In genomic region chr1:110106013-110106941, GRCh38 we compare ENCODE assay signal across 7 cellular contexts. TPM values are rescaled to one million over a fixed set of nuclear protein-coding genes. Genes with fewer than 3 reads are reported as not detected.
DNase-seq lines count a peak whose midpoint lies in the region; TF ChIP-seq lines count a peak whose summit lies in the region.

No MANE protein-coding gene starts in this region.

- H3K4me1 ChIP-seq in OCI-LY7 (ENCODE audit: insufficient read depth, low read length, poor library complexity, severe bottlenecking) (peaks cover 18% of the 10 kb centered on the region), tibial artery (no peaks in the 10 kb centered on the region)

- no peaks in the 10 kb centered on the region for H3K4me1 Mint-ChIP-seq in activated T-cell treated with anti-CD3 and anti-CD28 coated beads, Interleukin-2, amount 50 U/mL, for 24 hours (ENCODE audit: low read depth)

- H3K79me2 ChIP-seq in OCI-LY7 (ENCODE audit: insufficient read depth, low read depth, low read length), result no peaks in the 10 kb centered on the region
- H3K79me2 ChIP-seq in neural cell (replicated peaks; ENCODE audit: insufficient read depth, low read length), result no peaks in the 10 kb centered on the region

- POLR2A ChIA-PET in GM10248 (lab: Yijun Ruan, JAX) (no interaction called here), OCI-LY7 (lab: Charles Lee) (interaction anchor here (0.6 to 0.9 kb wide), 2 partner anchors 18 to 47 kb away, joined by 3 to 5 read pairs; no protein-coding TSS in a partner anchor)

- TF ChIP-seq EP300 in neural cell (conservative IDR thresholded peaks at IDR 0.05; ENCODE audit: poor library complexity, severe bottlenecking), result no peak

- H3K4me2 ChIP-seq in OCI-LY7 (ENCODE audit: low read length) (no peak overlapping the region), neural cell (ENCODE audit: low read length) (no peak overlapping the region)

- H3K27me3 ChIP-seq in neural cell (ENCODE audit: insufficient read depth, low read depth, low read length) (no peaks in the 10 kb centered on the region), tibial artery (peaks cover 0 to 6% of the 10 kb centered on the region in 2 donors)

- peak; percentile 96 for TF ChIP-seq CTCF in GM10248 (IDR thresholded peaks at IDR 0.05; ENCODE audit: control extremely low read depth, extremely low read depth, low read depth, missing control alignments)
- TF ChIP-seq CTCF in OCI-LY7 (conservative IDR thresholded peaks at IDR 0.05; ENCODE audit: low read length), result peak; percentile 90
- peak; percentile 93 for TF ChIP-seq CTCF in fibroblast of mammary gland (conservative IDR thresholded peaks at IDR 0.05; ENCODE audit: control insufficient read depth, insufficient read depth, low read depth, low read length)
- TF ChIP-seq CTCF in neural cell (IDR thresholded peaks at IDR 0.05; ENCODE audit: poor library complexity, severe bottlenecking), result peak; percentile 94
- TF ChIP-seq CTCF in tibial artery (IDR thresholded peaks at IDR 0.05), result peak; percentile 85 to 94

- H3K36me3 ChIP-seq in OCI-LY7 (ENCODE audit: insufficient read depth, low read length), result no peaks in the 10 kb centered on the region
- H3K36me3 ChIP-seq in neural cell (ENCODE audit: insufficient read depth, low read length), result no peaks in the 10 kb centered on the region
- no peaks in the 10 kb centered on the region for H3K36me3 ChIP-seq in tibial artery

- H3K27ac ChIP-seq in OCI-LY7 (ENCODE audit: low read depth, low read length, poor library complexity, severe bottlenecking) (no peak overlapping the region), neural cell (ENCODE audit: low read length) (no peak overlapping the region), tibial artery (no peak overlapping the region)

- H3K9me2 ChIP-seq in OCI-LY7 (ENCODE audit: insufficient read depth, low read length) (no peaks in the 10 kb centered on the region), neural cell (ENCODE audit: insufficient read depth, low read length) (no peaks in the 10 kb centered on the region)

- BruUV-seq in OCI-LY7 (replicated peaks; lab: Mats Ljungman, UMichigan), result no TSS peak

- H3K36me3 Mint-ChIP-seq in activated T-cell treated with anti-CD3 and anti-CD28 coated beads, Interleukin-2, amount 50 U/mL, for 24 hours (ENCODE audit: low read depth), result no peaks in the 10 kb centered on the region

- intact Hi-C loops in OCI-LY7 (cut with micrococcal nuclease; ENCODE audit: unreplicated experiment) (loop anchor here (1.0 kb wide), 3 partner anchors 18 to 77 kb away; no protein-coding TSS in a partner anchor), tibial artery (cut with DNase I; ENCODE audit: low total_unique reads) (loop anchor here (2.0 kb wide), 1 partner anchor 53 kb away; no protein-coding TSS in a partner anchor)

- no peaks in the 10 kb centered on the region for H3F3A ChIP-seq in neural cell (ENCODE audit: insufficient read depth, low read length, poor library complexity, severe bottlenecking)

- no peak overlapping the region for H3K9ac ChIP-seq in neural cell (ENCODE audit: low read length)

- H3K9me3 Mint-ChIP-seq in activated T-cell treated with anti-CD3 and anti-CD28 coated beads, Interleukin-2, amount 50 U/mL, for 24 hours, result no peaks in the 10 kb centered on the region

- H2AFZ ChIP-seq in OCI-LY7 (ENCODE audit: low read length) (0 out of 2 replicates have a peak overlapping the region, but pooled peaks have one; percentile 38), neural cell (ENCODE audit: low read depth, low read length) (no peak overlapping the region)

- H3K4me3 ChIP-seq in OCI-LY7 (ENCODE audit: low read depth, low read length, poor library complexity, severe bottlenecking) (no peak overlapping the region), fibroblast of mammary gland (ENCODE audit: control insufficient read depth, low read depth, low read length) (no peak overlapping the region), neural cell (ENCODE audit: low read length) (no peak overlapping the region), tibial artery (no peak overlapping the region)

- CTCF ChIA-PET in GM10248 (lab: Yijun Ruan, JAX) (interaction anchor here (0.8 to 15.2 kb wide), 38 partner anchors 11 to 621 kb away, joined by 3 to 286 read pairs (median 4); partner anchors contain the start of genes AHCYL1, ALX3 and STRIP1), OCI-LY7 (lab: Charles Lee; ENCODE audit: unreplicated experiment) (interaction anchor here (0.7 to 1.8 kb wide), 6 partner anchors 9 to 242 kb away, joined by 4 to 18 read pairs (median 6); no protein-coding TSS in a partner anchor)

- peak; percentile 84 for TF ChIP-seq RAD21 in neural cell (conservative IDR thresholded peaks at IDR 0.05)

- H4K20me1 ChIP-seq in OCI-LY7 (ENCODE audit: insufficient read depth, low read length) (no peaks in the 10 kb centered on the region), neural cell (ENCODE audit: insufficient read depth) (no peaks in the 10 kb centered on the region)

- H3K9me3 ChIP-seq in OCI-LY7 (ENCODE audit: low read length) (no peaks in the 10 kb centered on the region), neural cell (ENCODE audit: low read length) (no peaks in the 10 kb centered on the region), tibial artery (no peaks in the 10 kb centered on the region)

- peaks cover 6% of the 10 kb centered on the region for H3K27me3 Mint-ChIP-seq in activated T-cell treated with anti-CD3 and anti-CD28 coated beads, Interleukin-2, amount 50 U/mL, for 24 hours

- peak; percentile 85 for DNase-seq in GM10248 (ENCODE audit: extremely low spot score)
- peak; percentile 81 for DNase-seq in HT-29 (ENCODE audit: low spot score)
- DNase-seq in OCI-LY7 (ENCODE audit: low spot score), result peak; percentile 78
- peak; percentile 75 for DNase-seq in activated T-cell treated with anti-CD3 and anti-CD28 coated beads, Interleukin-2, amount 50 U/mL, for 24 hours
- DNase-seq in fibroblast of mammary gland (ENCODE audit: low read depth), result peak; percentile 67
- peak; percentile 59 to 80 for DNase-seq in tibial artery

- H3K4me3 Mint-ChIP-seq in activated T-cell treated with anti-CD3 and anti-CD28 coated beads, Interleukin-2, amount 50 U/mL, for 24 hours, result no peak overlapping the region

- H3K27ac Mint-ChIP-seq in activated T-cell treated with anti-CD3 and anti-CD28 coated beads, Interleukin-2, amount 50 U/mL, for 24 hours, result no peak overlapping the region

TF ChIP-seq in neural cell, 6 proteins besides CTCF, POLR2A, EP300 and RAD21:
- TF ChIP-seq TAF1 (IDR thresholded peaks at IDR 0.05; ENCODE audit: low read depth) (no peak), REST (IDR thresholded peaks at IDR 0.05; ENCODE audit: borderline replicate concordance) (no peak), EZH2 (IDR thresholded peaks at IDR 0.05; ENCODE audit: borderline replicate concordance, insufficient read depth, low read length, poor library complexity, severe bottlenecking) (no peak), SMC3 (conservative IDR thresholded peaks at IDR 0.05; ENCODE audit: poor library complexity) (peak; percentile 86), POLR2AphosphoS5 (IDR thresholded peaks at IDR 0.05) (no peak), MXI1 (conservative IDR thresholded peaks at IDR 0.05; ENCODE audit: poor library complexity, severe bottlenecking) (peak; percentile 21)
TF ChIP-seq in neural cell: peak in this region for 2.

RNA-seq across cellular contexts. Expression of gene UBL4B, which starts 6.0 kb away (rescaled TPM):
- not detected in 2 replicates for total RNA-seq in HT-29 (2014; rRNA removed; shearing (Covaris generic))
- total RNA-seq in OCI-LY7 (2014; rRNA removed; shearing (Covaris generic)), result 0.41 TPM in 1 of 2 replicates, not detected in the other
- total RNA-seq in OCI-LY7 (2022), result not detected in 2 replicates
- polyA plus RNA-seq in neural cell, result not detected in 2 replicates
- polyA minus RNA-seq in neural cell, result not detected in 2 replicates

RNA-seq across cellular contexts. Expression of gene ALX3, which starts 35.8 kb away (rescaled TPM):
- not detected in 2 replicates for total RNA-seq in HT-29 (2014; rRNA removed; shearing (Covaris generic))
- total RNA-seq in OCI-LY7 (2014; rRNA removed; shearing (Covaris generic)), result not detected in 2 replicates
- total RNA-seq in OCI-LY7 (2022), result not detected in 2 replicates
- not detected in 2 replicates for polyA plus RNA-seq in neural cell
- polyA minus RNA-seq in neural cell, result not detected in 2 replicates

RNA-seq across cellular contexts. Expression of gene SLC6A17, which starts 44.0 kb away (rescaled TPM):
- not detected in 2 replicates for total RNA-seq in HT-29 (2014; rRNA removed; shearing (Covaris generic))
- not detected in 2 replicates for total RNA-seq in OCI-LY7 (2014; rRNA removed; shearing (Covaris generic))
- total RNA-seq in OCI-LY7 (2022), result not detected in 2 replicates
- 3.5 TPM in 2 replicates for polyA plus RNA-seq in neural cell
- polyA minus RNA-seq in neural cell, result 8.8 and 11.2 TPM in 2 replicates
